ENCODE assay signal across 20 cellular contexts in the genomic region with DNA sequence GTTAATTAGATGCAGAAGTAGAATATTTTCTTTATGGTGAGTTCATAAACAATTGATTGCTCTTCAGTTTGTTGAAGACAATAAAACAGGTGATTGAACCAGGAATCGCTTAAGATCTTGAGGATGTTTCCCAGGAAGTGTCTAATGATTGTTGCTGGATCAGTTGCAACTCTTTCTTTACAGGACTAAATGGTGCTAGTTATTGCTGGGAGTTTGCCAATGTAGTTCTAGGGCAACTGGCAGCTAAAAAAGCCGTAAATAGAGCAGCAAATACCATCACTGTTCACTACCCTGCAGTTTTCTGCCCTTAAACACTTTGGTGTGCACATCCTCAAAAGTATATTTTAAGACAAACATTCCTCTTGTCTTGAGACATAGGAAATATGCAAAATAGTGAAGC.
A peak's percentile ranks its signal among the peaks of the same experiment; 100 is the strongest.
DNase-seq lines count a peak whose midpoint lies in the region; ATAC-seq and TF ChIP-seq lines count a peak whose summit lies in the region.
"Had no signal": no experiment of that assay in that cellular context is flagged by ENCODE, and none has a peak within 500 bp of the region (broad histone marks: within the 10 kb centered on the region; RNA-seq: fewer than 3 reads in every experiment).

No MANE protein-coding gene starts in this region.

- no peak overlapping the region for H3K4me3 ChIP-seq in thyroid gland (replicated peaks in 1 of 3)
- H3K4me3 ChIP-seq: BLaER1 treated with 17β-estradiol and CSF1 and Interleukin-3, amounts not matched to agents 10 nM and 100 nM; MG63 had no signal

- no peak for TF ChIP-seq POLR2A in thyroid gland (IDR thresholded peaks at IDR 0.05)

- H3K4me1 ChIP-seq in thyroid gland = peaks cover 41% of the 10 kb centered on the region in 2 donors
- H3K4me1 ChIP-seq: BLaER1 treated with 17β-estradiol and CSF1 and Interleukin-3, amounts not matched to agents 10 nM and 100 nM had no signal

- TF ChIP-seq CTCF in VCaP (conservative IDR thresholded peaks at IDR 0.05) (no peak), thyroid gland (IDR thresholded peaks at IDR 0.05) (no peak)

- intact Hi-C loops in left ventricle myocardium superior (cut with micrococcal nuclease) = no loop called here
- intact Hi-C loops in left cardiac atrium (cut with DNase I) = no loop called here
- intact Hi-C loops in thyroid gland (cut with DNase I) = no loop called here

- no peaks in the 10 kb centered on the region for H3K27me3 ChIP-seq in thyroid gland
- H3K27me3 ChIP-seq: BLaER1 treated with 17β-estradiol and CSF1 and Interleukin-3, amounts not matched to agents 10 nM and 100 nM; MG63 had no signal

- ATAC-seq in left ventricle myocardium superior (peak; percentile 45), left cardiac atrium (no peak), HG03196 (IDR thresholded peaks at IDR 0.05; ENCODE audit: unreplicated experiment) (no peak)

- H3K27ac ChIP-seq in VCaP (peak overlapping the region; percentile 19), cingulate gyrus (ENCODE audit: low read depth, low read length) (peak overlapping the region; percentile 83), thyroid gland (peak overlapping the region; percentile 81)
- H3K27ac ChIP-seq: BLaER1 treated with 17β-estradiol and CSF1 and Interleukin-3, amounts not matched to agents 10 nM and 100 nM had no signal

- WGBS in thyroid gland, 2 donors = 36 to 46% methylated on average over 2 of the region's 2 CpGs

- DNase-seq in left ventricle myocardium superior (no peak), left cardiac atrium (no peak), thyroid gland (peak in 1 of 2 donors; percentile 5), NCI-H2107 treated with DMSO at 0.1 percent for 48 hours (lab: John Stamatoyannopoulos, UW; ENCODE audit: unreplicated experiment) (no peak), NCI-H1092 treated with DMSO at 0.1 percent for 48 hours (lab: John Stamatoyannopoulos, UW) (no peak)
- DNase-seq: DND-41, H7, IMR-90, Karpas-422, MG63, NCI-H1048, NCI-H1694 treated with DMSO at 0.1 percent for 48 hours, NCI-H526, OCI-M1, SHP77, SK-N-SH had no signal

- H3K36me3 ChIP-seq in thyroid gland = no peaks in the 10 kb centered on the region
- H3K36me3 ChIP-seq: BLaER1 treated with 17β-estradiol and CSF1 and Interleukin-3, amounts not matched to agents 10 nM and 100 nM; MG63 had no signal

- no peaks in the 10 kb centered on the region for H3K9me3 ChIP-seq in thyroid gland
- H3K9me3 ChIP-seq: BLaER1 treated with 17β-estradiol and CSF1 and Interleukin-3, amounts not matched to agents 10 nM and 100 nM; MG63; SK-N-SH had no signal

Comparison
In these comparisons a context has a peak if more than half of its experiments do, and no peak if none do; other contexts are left out.
1. H3K27ac ChIP-seq: peak in every context shown above with its lines; median percentile 83 in cingulate gyrus; 81 in thyroid gland; 19 in VCaP.